In genomic region chr11:123580557-123581275, GRCh38 we compare ENCODE assay signal across 8 cellular contexts.
DNase-seq lines count a peak whose midpoint lies in the region; ATAC-seq and TF ChIP-seq lines count a peak whose summit lies in the region.

No MANE protein-coding gene starts in this region.

- TF ChIP-seq CTCF in GM13977 (IDR thresholded peaks at IDR 0.05; ENCODE audit: extremely low read depth, insufficient read depth, missing control alignments) (peak; percentile 98), activated B cell treated with CpG ODN at 0.5 μM for 24 hours (IDR thresholded peaks at IDR 0.05) (no peak)

- intact Hi-C loops in activated B cell treated with CpG ODN at 0.5 μM for 24 hours (cut with micrococcal nuclease) = loop anchor here (1.0 kb wide), 1 partner anchor 127 kb away; no protein-coding TSS in a partner anchor

- CTCF ChIA-PET in activated B cell treated with CpG ODN at 0.5 μM for 24 hours (lab: Charles Lee) = interaction anchor here (0.6 to 2.8 kb wide), 9 partner anchors 9 to 1850 kb away, joined by 3 to 42 read pairs (median 3); no protein-coding TSS in a partner anchor

- no peak overlapping the region for H3K4me3 Mint-ChIP-seq in activated B cell treated with CpG ODN at 0.5 μM for 24 hours

- in situ Hi-C loops in GM13977 (cut with MboI; ENCODE audit: low pct_unique_long_range_greater_than_20kb, low sequenced_read_pairs, unreplicated experiment) = no loop called here

- POLR2A ChIA-PET in activated B cell treated with CpG ODN at 0.5 μM for 24 hours (lab: Charles Lee) = interaction anchor here (0.7 kb wide), 2 partner anchors 11 to 56 kb away, joined by 3 to 4 read pairs; no protein-coding TSS in a partner anchor

- peak overlapping the region; percentile 27 for H3K27ac Mint-ChIP-seq in activated B cell treated with CpG ODN at 0.5 μM for 24 hours

- no peaks in the 10 kb centered on the region for H3K9me3 Mint-ChIP-seq in activated B cell treated with CpG ODN at 0.5 μM for 24 hours

- H3K36me3 Mint-ChIP-seq in activated B cell treated with CpG ODN at 0.5 μM for 24 hours (ENCODE audit: low read depth) = no peaks in the 10 kb centered on the region

- DNase-seq in GM13977 (ENCODE audit: low spot score) (peak; percentile 90), NCI-H146 treated with DMSO at 0.1 percent for 48 hours (lab: John Stamatoyannopoulos, UW; ENCODE audit: unreplicated experiment) (peak; percentile 20), activated B cell treated with CpG ODN at 0.5 μM for 24 hours (peak; percentile 48), caudate nucleus (lab: John Stamatoyannopoulos, UW) (peak in 43 of 61 donors; percentile 8 to 82 (median 32)), left lobe of liver (ENCODE audit: low spot score) (peak; percentile 66), NCI-H524 treated with DMSO at 0.1 percent for 48 hours (lab: John Stamatoyannopoulos, UW) (no peak)
- DNase-seq in stimulated activated CD8-positive, alpha-beta memory T cell treated with anti-CD3 and anti-CD28 coated beads, Interleukin-12 subunit alpha, Interleukin-12 subunit beta, amount 100 ng/mL, for 1 hour (ENCODE audit: low read depth) = peak; percentile 32

- H3K27me3 Mint-ChIP-seq in activated B cell treated with CpG ODN at 0.5 μM for 24 hours = no peaks in the 10 kb centered on the region

- ATAC-seq in HG02610 (IDR thresholded peaks at IDR 0.05; ENCODE audit: unreplicated experiment) (peak; percentile 84), activated B cell treated with CpG ODN at 0.5 μM for 24 hours (ENCODE audit: low read depth) (peak; percentile 89), left lobe of liver (peak; percentile 95)

- H3K27ac ChIP-seq in caudate nucleus (ENCODE audit: low read depth, low read length) = peak overlapping the region; percentile 46

- H3K4me1 Mint-ChIP-seq in activated B cell treated with CpG ODN at 0.5 μM for 24 hours = peaks cover 22% of the 10 kb centered on the region
